ENCODE assay signal across 1 cellular context in the genomic region with DNA sequence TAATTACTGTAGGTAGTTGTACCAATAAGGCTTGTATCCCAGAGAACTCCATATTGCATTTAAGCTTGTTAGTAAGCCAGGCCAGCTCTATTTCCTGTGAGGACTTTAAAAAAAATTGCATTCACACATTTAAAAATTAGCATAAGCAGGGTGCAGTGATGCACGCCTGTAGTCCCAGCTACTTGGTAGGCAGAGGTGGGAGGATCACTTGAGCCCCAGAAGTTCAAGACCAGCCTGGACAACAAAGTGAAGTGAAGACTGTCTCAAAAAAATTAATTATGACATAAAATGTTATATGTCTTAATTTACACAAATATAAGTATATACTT.
TF ChIP-seq lines count a peak whose summit lies in the region.

No MANE protein-coding gene starts in this region.

TF ChIP-seq in GM12878, 131 proteins besides CTCF, POLR2A, EP300 and RAD21:
- TF ChIP-seq RELA (IDR thresholded peaks at IDR 0.05; ENCODE audit: borderline replicate concordance, partially characterized antibody) (no peak), ZZZ3 (IDR thresholded peaks at IDR 0.05; ENCODE audit: control insufficient read depth, insufficient read length, low read depth) (no peak), REST (IDR thresholded peaks at IDR 0.05; ENCODE audit: low read depth, low read length) (no peak), SIN3A (IDR thresholded peaks at IDR 0.05; ENCODE audit: low read depth, low read length) (no peak), POLR2AphosphoS2 (IDR thresholded peaks at IDR 0.05; ENCODE audit: low read depth, low read length) (no peak), MTA2 (IDR thresholded peaks at IDR 0.05; ENCODE audit: low read depth) (no peak)
- TF ChIP-seq, protein P1, sequence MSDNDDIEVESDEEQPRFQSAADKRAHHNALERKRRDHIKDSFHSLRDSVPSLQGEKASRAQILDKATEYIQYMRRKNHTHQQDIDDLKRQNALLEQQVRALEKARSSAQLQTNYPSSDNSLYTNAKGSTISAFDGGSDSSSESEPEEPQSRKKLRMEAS (IDR thresholded peaks at IDR 0.05; ENCODE audit: low read depth, low read length): no peak
- TF ChIP-seq, protein P2, sequence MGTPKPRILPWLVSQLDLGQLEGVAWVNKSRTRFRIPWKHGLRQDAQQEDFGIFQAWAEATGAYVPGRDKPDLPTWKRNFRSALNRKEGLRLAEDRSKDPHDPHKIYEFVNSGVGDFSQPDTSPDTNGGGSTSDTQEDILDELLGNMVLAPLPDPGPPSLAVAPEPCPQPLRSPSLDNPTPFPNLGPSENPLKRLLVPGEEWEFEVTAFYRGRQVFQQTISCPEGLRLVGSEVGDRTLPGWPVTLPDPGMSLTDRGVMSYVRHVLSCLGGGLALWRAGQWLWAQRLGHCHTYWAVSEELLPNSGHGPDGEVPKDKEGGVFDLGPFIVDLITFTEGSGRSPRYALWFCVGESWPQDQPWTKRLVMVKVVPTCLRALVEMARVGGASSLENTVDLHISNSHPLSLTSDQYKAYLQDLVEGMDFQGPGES (IDR thresholded peaks at IDR 0.05): no peak
- TF ChIP-seq, protein P3, sequence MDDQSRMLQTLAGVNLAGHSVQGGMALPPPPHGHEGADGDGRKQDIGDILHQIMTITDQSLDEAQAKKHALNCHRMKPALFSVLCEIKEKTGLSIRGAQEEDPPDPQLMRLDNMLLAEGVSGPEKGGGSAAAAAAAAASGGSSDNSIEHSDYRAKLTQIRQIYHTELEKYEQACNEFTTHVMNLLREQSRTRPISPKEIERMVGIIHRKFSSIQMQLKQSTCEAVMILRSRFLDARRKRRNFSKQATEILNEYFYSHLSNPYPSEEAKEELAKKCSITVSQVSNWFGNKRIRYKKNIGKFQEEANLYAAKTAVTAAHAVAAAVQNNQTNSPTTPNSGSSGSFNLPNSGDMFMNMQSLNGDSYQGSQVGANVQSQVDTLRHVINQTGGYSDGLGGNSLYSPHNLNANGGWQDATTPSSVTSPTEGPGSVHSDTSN (IDR thresholded peaks at IDR 0.05; ENCODE audit: insufficient replicate concordance, low read depth, low read length): no peak
